8 cellular contexts compared by ENCODE assay signal in genomic region chr10:116848032-116848911, GRCh38. TPM values are rescaled to one million over a fixed set of nuclear protein-coding genes. Genes with fewer than 3 reads are reported as not detected.
DNase-seq lines count a peak whose midpoint lies in the region; ATAC-seq, FAIRE-seq and TF ChIP-seq lines count a peak whose summit lies in the region.

No MANE protein-coding gene starts in this region.

- FAIRE-seq in GM19239 (lab: Jason Lieb, UNC): peak; percentile 56
- FAIRE-seq in H54 (lab: Jason Lieb, UNC): no peak

- no peaks in the 10 kb centered on the region for H3K27me3 ChIP-seq in DOHH2 (ENCODE audit: control insufficient read depth, low read length)
- no peaks in the 10 kb centered on the region for H3K27me3 ChIP-seq in kidney epithelial cell (ENCODE audit: control insufficient read depth, insufficient read depth, low read length)
- no peaks in the 10 kb centered on the region for H3K27me3 ChIP-seq in thyroid gland

- H3K9me2 ChIP-seq in DOHH2 (replicated peaks; ENCODE audit: control insufficient read depth, low read length): no peaks in the 10 kb centered on the region

- peak overlapping the region; percentile 94 for H3K4me3 ChIP-seq in DOHH2 (ENCODE audit: low read length)
- H3K4me3 ChIP-seq in kidney epithelial cell (ENCODE audit: low read depth, low read length): peak overlapping the region; percentile 64
- peak overlapping the region; percentile 12 to 50 (median 24) for H3K4me3 ChIP-seq in thyroid gland (replicated peaks in 1 of 3)

- H3K4me1 ChIP-seq in DOHH2 (ENCODE audit: control insufficient read depth, low read length): peaks cover 61% of the 10 kb centered on the region
- peaks cover 8 to 10% of the 10 kb centered on the region in 2 donors for H3K4me1 ChIP-seq in thyroid gland

- no peaks in the 10 kb centered on the region for H3K9me3 Mint-ChIP-seq in activated naive CD8-positive, alpha-beta T cell treated with anti-CD3 and anti-CD28 coated beads for 36 hours

- no peaks in the 10 kb centered on the region for H4K20me1 ChIP-seq in DOHH2 (ENCODE audit: control insufficient read depth, insufficient read depth, low read depth, low read length)

- peak overlapping the region; percentile 15 for H3K4me3 Mint-ChIP-seq in activated naive CD8-positive, alpha-beta T cell treated with anti-CD3 and anti-CD28 coated beads for 36 hours

- H3K36me3 ChIP-seq in DOHH2 (ENCODE audit: control insufficient read depth, low read length): peaks cover 9% of the 10 kb centered on the region; the same call in 1 of the 2 replicates
- no peaks in the 10 kb centered on the region for H3K36me3 ChIP-seq in kidney epithelial cell (ENCODE audit: control insufficient read depth, insufficient read depth, low read length)
- no peaks in the 10 kb centered on the region for H3K36me3 ChIP-seq in thyroid gland

- TF ChIP-seq CTCF in DOHH2 (IDR thresholded peaks at IDR 0.05; ENCODE audit: low read depth, low read length, poor library complexity, severe bottlenecking): no peak
- no peak for TF ChIP-seq CTCF in kidney epithelial cell (IDR thresholded peaks at IDR 0.05; ENCODE audit: insufficient read depth, low read length, poor library complexity, severe bottlenecking)
- TF ChIP-seq CTCF in thyroid gland (IDR thresholded peaks at IDR 0.05): no peak

- H3K36me3 Mint-ChIP-seq in activated naive CD8-positive, alpha-beta T cell treated with anti-CD3 and anti-CD28 coated beads for 36 hours: no peaks in the 10 kb centered on the region

- H3K27me3 Mint-ChIP-seq in activated naive CD8-positive, alpha-beta T cell treated with anti-CD3 and anti-CD28 coated beads for 36 hours: peaks cover 66% of the 10 kb centered on the region

- H3K4me2 ChIP-seq in DOHH2 (ENCODE audit: low read length): peak overlapping the region; percentile 97

- H3F3A ChIP-seq in DOHH2 (ENCODE audit: control insufficient read depth, insufficient read depth): peaks cover 20% of the 10 kb centered on the region

- DNase-seq in GM19239 (ENCODE audit: insufficient read length, low spot score): no peak
- DNase-seq in activated naive CD8-positive, alpha-beta T cell treated with anti-CD3 and anti-CD28 coated beads for 36 hours: peak; percentile 38
- no peak for DNase-seq in kidney epithelial cell (ENCODE audit: low read depth)
- peak in 1 of 2 donors; percentile 5 for DNase-seq in thyroid gland
- DNase-seq in HUDEP-2 (lab: John Stamatoyannopoulos, UW; ENCODE audit: unreplicated experiment in 76 of 76): no peak
- DNase-seq in H54 (ENCODE audit: insufficient read length, low spot score): no peak

- H3K4me1 Mint-ChIP-seq in activated naive CD8-positive, alpha-beta T cell treated with anti-CD3 and anti-CD28 coated beads for 36 hours: peaks cover 19% of the 10 kb centered on the region

- ATAC-seq in HG03139 (IDR thresholded peaks at IDR 0.05; ENCODE audit: unreplicated experiment): peak; percentile 70

- H3K27ac ChIP-seq in DOHH2 (ENCODE audit: low read depth, low read length) (peak overlapping the region; percentile 97), thyroid gland (peak overlapping the region in 1 of 3 donors; percentile 63)

- no peak overlapping the region for H3K27ac Mint-ChIP-seq in activated naive CD8-positive, alpha-beta T cell treated with anti-CD3 and anti-CD28 coated beads for 36 hours

- H3K79me2 ChIP-seq in DOHH2 (ENCODE audit: control insufficient read depth, low read length): peaks cover 35% of the 10 kb centered on the region

- 54 to 58% methylated on average over 16 of the region's 16 CpGs for WGBS in thyroid gland, 2 donors

- intact Hi-C loops in thyroid gland (cut with DNase I): no loop called here

- TF ChIP-seq POLR2A in thyroid gland (IDR thresholded peaks at IDR 0.05) (no peak), H54 (IDR thresholded peaks at IDR 0.05; ENCODE audit: low read depth, low read length) (no peak)

- H3K9me3 ChIP-seq in DOHH2 (ENCODE audit: control insufficient read depth, insufficient read depth, low read length) (no peaks in the 10 kb centered on the region), thyroid gland (no peaks in the 10 kb centered on the region)

RNA-seq across cellular contexts. Expression of gene ENO4, which starts 1.0 kb away (rescaled TPM):
- total RNA-seq in activated naive CD8-positive, alpha-beta T cell treated with anti-CD3 and anti-CD28 coated beads for 36 hours: not detected
- total RNA-seq in kidney epithelial cell (0.21 and 0.82 TPM in 2 replicates), thyroid gland (1 to 10 TPM in 3 of 4 donors, under 1 TPM in 1; 0.44 to 1.8 (median 1.2) TPM)

Comparison
In these comparisons a context has a peak if more than half of its experiments do, and no peak if none do; other contexts are left out.
1. H3K4me3 ChIP-seq: peak in every context shown above with its lines; median percentile 94 in DOHH2; 64 in kidney epithelial cell; 24 in thyroid gland.